Comparison of ENCODE assay signal across 16 cellular contexts in the genomic region with DNA sequence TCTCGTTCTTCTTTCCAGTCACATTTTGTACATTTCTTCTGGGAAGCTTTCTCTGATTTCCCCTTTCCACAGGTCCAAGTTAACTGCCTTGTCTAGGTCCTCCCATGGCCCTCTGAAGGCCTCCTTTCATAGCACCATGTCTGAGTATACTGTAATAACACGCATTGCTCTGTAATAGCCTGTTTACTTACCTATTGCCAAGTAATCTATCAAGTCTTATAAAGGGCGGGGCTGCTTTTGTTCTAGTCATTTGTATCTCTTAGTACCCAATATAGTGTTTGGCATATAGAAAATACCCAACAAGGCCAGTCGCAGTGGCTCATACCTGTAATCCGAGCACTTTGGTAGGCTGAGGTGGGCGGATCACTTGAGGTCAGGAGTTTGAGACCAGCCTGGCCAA.
"Had no signal": no experiment of that assay in that cellular context is flagged by ENCODE, and none has a peak within 500 bp of the region (broad histone marks: within the 10 kb centered on the region; RNA-seq: fewer than 3 reads in every experiment).

No MANE protein-coding gene starts in this region.

- H3K36me3 Mint-ChIP-seq: type B pancreatic cell had no signal

- H3K27ac ChIP-seq: WERI-Rb-1 had no signal

- H3K27ac Mint-ChIP-seq: activated naive CD4-positive, alpha-beta T cell treated with anti-CD3 and anti-CD28 coated beads, Interleukin-2, amount 10 ng/mL, durations not matched to agents 7 days and 5 days; progenitor cell of endocrine pancreas; type B pancreatic cell had no signal

- H3K27me3 Mint-ChIP-seq: activated CD8-positive, alpha-beta memory T cell treated with anti-CD3 and anti-CD28 coated beads, Interleukin-2, amount 10 ng/mL, durations not matched to agents 7 days and 5 days; activated naive CD4-positive, alpha-beta T cell treated with anti-CD3 and anti-CD28 coated beads, Interleukin-2, amount 10 ng/mL, durations not matched to agents 7 days and 5 days; progenitor cell of endocrine pancreas; type B pancreatic cell had no signal

- H3K9me3 Mint-ChIP-seq: activated naive CD4-positive, alpha-beta T cell treated with anti-CD3 and anti-CD28 coated beads, Interleukin-2, amount 10 ng/mL, durations not matched to agents 7 days and 5 days; mesothelial cell of epicardium; type B pancreatic cell had no signal

- H3K4me3 Mint-ChIP-seq: activated CD8-positive, alpha-beta memory T cell treated with anti-CD3 and anti-CD28 coated beads, Interleukin-2, amount 10 ng/mL, durations not matched to agents 7 days and 5 days; activated naive CD4-positive, alpha-beta T cell treated with anti-CD3 and anti-CD28 coated beads, Interleukin-2, amount 10 ng/mL, durations not matched to agents 7 days and 5 days; mesothelial cell of epicardium; type B pancreatic cell had no signal

- H3K9me3 ChIP-seq: stomach had no signal

- H3K36me3 ChIP-seq: stomach, WERI-Rb-1 had no signal

- ATAC-seq: activated CD8-positive, alpha-beta memory T cell treated with anti-CD3 and anti-CD28 coated beads, Interleukin-2, amount 10 ng/mL, durations not matched to agents 7 days and 5 days had no signal

- H3K27me3 ChIP-seq: stomach had no signal

- H3K4me3 ChIP-seq: stomach had no signal

- DNase-seq: activated CD4-positive, alpha-beta T cell treated with anti-CD3 and anti-CD28 coated beads for 1 hour; activated CD4-positive, alpha-beta T cell treated with anti-CD3 and anti-CD28 coated beads, Interleukin-2, amount 50 U/mL, for 48 hours; activated CD8-positive, alpha-beta memory T cell treated with anti-CD3 and anti-CD28 coated beads, Interleukin-2, amount 10 ng/mL, durations not matched to agents 7 days and 5 days; activated effector memory CD4-positive, alpha-beta T cell treated with Interleukin-2 at 50 U/mL for 16 hours; activated naive CD4-positive, alpha-beta T cell treated with anti-CD3 and anti-CD28 coated beads, Interleukin-2, amount 10 ng/mL, durations not matched to agents 7 days and 5 days; effector CD4-positive, alpha-beta T cell; hippocampal formation; stimulated activated CD4-positive, alpha-beta T cell treated with anti-CD3 and anti-CD28 coated beads, Interleukin-12 subunit alpha, Interleukin-12 subunit beta, amount 100 ng/mL, for 4 hours; stimulated activated CD4-positive, alpha-beta T cell treated with anti-CD3 and anti-CD28 coated beads, Interleukin-2, amount 100 ng/mL, for 24 hours; stomach; SW 1271; T-helper 2 cell; WERI-Rb-1 had no signal
